1 cellular context compared by ENCODE assay signal in the genomic region with DNA sequence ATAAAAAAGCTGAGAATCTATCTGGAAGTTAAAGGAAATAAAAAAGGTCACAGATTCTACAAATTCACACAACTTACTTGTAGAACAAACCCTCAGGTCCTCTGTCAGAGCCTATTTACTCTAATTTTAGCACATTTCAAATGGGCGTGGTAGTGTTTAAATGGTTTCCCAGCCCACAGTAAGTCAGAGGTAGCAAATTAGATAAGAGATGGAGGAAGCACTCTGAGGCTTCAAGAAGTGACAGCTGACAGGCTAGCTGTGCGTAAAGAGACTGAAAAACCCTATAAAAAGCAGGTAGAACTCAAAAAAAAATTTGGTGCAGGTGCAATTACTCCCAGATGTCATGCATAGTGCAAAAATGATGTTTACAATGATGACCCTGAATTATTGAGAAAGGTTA.
TF ChIP-seq lines count a peak whose summit lies in the region.

No MANE protein-coding gene starts in this region.

TF ChIP-seq in K562, 482 proteins besides CTCF, POLR2A, EP300 and RAD21:
- TF ChIP-seq ATF2 (CRISPR knock-in tag; IDR thresholded peaks at IDR 0.05) = no peak
- TF ChIP-seq, protein P1, sequence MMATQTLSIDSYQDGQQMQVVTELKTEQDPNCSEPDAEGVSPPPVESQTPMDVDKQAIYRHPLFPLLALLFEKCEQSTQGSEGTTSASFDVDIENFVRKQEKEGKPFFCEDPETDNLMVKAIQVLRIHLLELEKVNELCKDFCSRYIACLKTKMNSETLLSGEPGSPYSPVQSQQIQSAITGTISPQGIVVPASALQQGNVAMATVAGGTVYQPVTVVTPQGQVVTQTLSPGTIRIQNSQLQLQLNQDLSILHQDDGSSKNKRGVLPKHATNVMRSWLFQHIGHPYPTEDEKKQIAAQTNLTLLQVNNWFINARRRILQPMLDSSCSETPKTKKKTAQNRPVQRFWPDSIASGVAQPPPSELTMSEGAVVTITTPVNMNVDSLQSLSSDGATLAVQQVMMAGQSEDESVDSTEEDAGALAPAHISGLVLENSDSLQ (IDR thresholded peaks at IDR 0.05) = 0 out of 2 replicates have a peak, but pooled peaks have one; percentile 44
